Comparison of ENCODE assay signal across 1 cellular context in the genomic region with DNA sequence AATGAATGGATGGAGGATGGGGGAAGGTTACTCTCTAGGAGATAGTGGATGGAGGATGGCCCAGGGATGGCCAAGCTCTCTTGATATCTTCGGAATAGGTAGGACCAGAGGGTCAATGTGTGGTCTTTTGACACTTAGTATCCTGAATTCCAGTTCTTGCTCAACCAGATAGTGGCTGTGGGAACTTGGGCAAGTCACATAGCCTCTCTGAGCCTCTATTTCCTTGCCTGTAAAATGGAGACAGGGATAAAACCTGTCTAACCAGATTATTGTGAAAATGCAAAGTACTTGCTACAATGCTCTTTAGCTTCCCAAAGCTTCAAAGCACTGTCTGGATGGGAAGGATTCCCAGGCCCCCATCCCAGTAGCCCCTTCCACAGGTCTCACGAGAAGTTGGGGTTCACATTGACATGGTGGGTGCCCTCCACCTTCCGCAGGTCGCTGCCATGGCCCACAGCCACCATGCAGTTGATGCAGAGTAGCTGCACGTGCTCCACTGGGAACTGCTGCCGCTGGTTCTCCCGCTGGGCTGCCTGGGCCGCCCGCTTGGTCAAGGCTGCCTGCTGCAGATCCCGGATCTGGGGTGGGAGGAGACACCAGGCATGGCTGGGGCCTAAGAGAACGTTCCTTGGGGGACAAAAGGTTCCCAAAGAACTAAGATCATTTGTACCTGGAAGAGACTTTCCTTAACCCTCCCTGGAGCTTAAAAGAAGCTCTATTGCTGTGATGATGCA.
TF ChIP-seq lines count a peak whose summit lies in the region.

No MANE protein-coding gene starts in this region.

TF ChIP-seq in HepG2, 621 proteins besides CTCF, POLR2A, EP300 and RAD21:
- TF ChIP-seq ZBTB33 (CRISPR knock-in tag; IDR thresholded peaks at IDR 0.05): peak; percentile 61; the same call in 1 of the 2 replicates
- TF ChIP-seq ADNP (CRISPR knock-in tag; IDR thresholded peaks at IDR 0.05): no peak
- TF ChIP-seq, protein P1, sequence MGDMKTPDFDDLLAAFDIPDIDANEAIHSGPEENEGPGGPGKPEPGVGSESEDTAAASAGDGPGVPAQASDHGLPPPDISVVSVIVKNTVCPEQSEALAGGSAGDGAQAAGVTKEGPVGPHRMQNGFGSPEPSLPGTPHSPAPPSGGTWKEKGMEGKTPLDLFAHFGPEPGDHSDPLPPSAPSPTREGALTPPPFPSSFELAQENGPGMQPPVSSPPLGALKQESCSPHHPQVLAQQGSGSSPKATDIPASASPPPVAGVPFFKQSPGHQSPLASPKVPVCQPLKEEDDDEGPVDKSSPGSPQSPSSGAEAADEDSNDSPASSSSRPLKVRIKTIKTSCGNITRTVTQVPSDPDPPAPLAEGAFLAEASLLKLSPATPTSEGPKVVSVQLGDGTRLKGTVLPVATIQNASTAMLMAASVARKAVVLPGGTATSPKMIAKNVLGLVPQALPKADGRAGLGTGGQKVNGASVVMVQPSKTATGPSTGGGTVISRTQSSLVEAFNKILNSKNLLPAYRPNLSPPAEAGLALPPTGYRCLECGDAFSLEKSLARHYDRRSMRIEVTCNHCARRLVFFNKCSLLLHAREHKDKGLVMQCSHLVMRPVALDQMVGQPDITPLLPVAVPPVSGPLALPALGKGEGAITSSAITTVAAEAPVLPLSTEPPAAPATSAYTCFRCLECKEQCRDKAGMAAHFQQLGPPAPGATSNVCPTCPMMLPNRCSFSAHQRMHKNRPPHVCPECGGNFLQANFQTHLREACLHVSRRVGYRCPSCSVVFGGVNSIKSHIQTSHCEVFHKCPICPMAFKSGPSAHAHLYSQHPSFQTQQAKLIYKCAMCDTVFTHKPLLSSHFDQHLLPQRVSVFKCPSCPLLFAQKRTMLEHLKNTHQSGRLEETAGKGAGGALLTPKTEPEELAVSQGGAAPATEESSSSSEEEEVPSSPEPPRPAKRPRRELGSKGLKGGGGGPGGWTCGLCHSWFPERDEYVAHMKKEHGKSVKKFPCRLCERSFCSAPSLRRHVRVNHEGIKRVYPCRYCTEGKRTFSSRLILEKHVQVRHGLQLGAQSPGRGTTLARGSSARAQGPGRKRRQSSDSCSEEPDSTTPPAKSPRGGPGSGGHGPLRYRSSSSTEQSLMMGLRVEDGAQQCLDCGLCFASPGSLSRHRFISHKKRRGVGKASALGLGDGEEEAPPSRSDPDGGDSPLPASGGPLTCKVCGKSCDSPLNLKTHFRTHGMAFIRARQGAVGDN (CRISPR knock-in tag; IDR thresholded peaks at IDR 0.05): 0 out of 2 replicates have a peak, but pooled peaks have one; percentile 18
- no peak for TF ChIP-seq ZNF570 (CRISPR knock-in tag; IDR thresholded peaks at IDR 0.05; ENCODE audit: borderline replicate concordance)
- 0 out of 2 replicates have a peak, but pooled peaks have one; percentile 18 for TF ChIP-seq BHLHE40 (IDR thresholded peaks at IDR 0.05; ENCODE audit: low read length)
- no peak for TF ChIP-seq PHF21A (CRISPR knock-in tag; IDR thresholded peaks at IDR 0.05)
- no peak for TF ChIP-seq ZNF564 (CRISPR knock-in tag; IDR thresholded peaks at IDR 0.05)
